8 cellular contexts compared by ENCODE assay signal in the genomic region with DNA sequence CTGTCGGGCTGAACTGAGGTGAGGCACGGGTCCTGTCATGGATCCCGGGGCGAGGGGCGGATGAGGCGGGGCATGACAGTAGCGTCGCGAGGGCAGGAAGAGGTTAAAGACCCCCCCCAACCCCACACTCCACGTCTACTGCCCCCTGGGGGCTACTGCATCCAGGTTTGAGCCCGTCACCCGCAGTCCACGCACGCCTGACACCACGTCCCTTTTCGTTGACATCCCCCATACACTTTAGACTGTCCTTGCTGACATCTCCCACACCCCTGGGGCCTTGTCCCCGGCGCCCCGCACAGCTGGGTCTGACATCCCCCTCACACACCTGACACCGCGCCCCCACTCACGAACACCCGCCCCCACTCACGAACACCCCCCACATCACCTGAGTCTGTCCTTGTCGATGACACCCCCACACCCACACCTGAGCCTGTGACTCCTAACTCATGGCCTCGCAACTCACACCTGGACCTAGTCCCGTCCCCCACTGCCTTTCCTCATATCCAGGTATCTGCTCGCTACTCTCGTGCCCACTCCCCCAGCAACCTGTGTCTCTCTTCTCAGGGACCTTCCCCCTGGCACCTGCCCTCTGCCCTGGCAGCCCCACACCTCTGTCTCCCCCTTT. TPM values are rescaled to one million over a fixed set of nuclear protein-coding genes. Genes with fewer than 3 reads are reported as not detected.
DNase-seq lines count a peak whose midpoint lies in the region; ATAC-seq, FAIRE-seq and TF ChIP-seq lines count a peak whose summit lies in the region.

No MANE protein-coding gene starts in this region.

- intact Hi-C loops in sciatic nerve (cut with DNase I) = no loop called here

- H3K36me3 ChIP-seq in muscle layer of colon (ENCODE audit: insufficient read depth, low read length) = no peaks in the 10 kb centered on the region

- peak overlapping the region; percentile 68 for H3K9ac ChIP-seq in muscle layer of colon (ENCODE audit: low read length)

- DNase-seq in A549 (ENCODE audit: low read depth in 1 of 2, low spot score in 1 of 2) (peak; percentile 19 to 56), NCI-H82 (lab: John Stamatoyannopoulos, UW) (peak; percentile 92), choroid plexus epithelial cell (ENCODE audit: low read depth) (no peak), sciatic nerve (ENCODE audit: low spot score) (no peak), ACHN (no peak), RCC 7860 (ENCODE audit: low spot score) (no peak)

- H3K4me2 ChIP-seq in A549 = peak overlapping the region; percentile 78

- ATAC-seq in A549 (peak in 1 of 2 experiments; percentile 54; a peak in 3 of 6 replicates), sciatic nerve (no peak)

- H3K27ac ChIP-seq in A549 (peak overlapping the region; percentile 50 to 85), muscle layer of colon (ENCODE audit: low read depth, low read length) (peak overlapping the region; percentile 52)

- H3K4me1 ChIP-seq in A549 (peaks cover 20% of the 10 kb centered on the region), muscle layer of colon (ENCODE audit: insufficient read depth, low read length) (peaks cover 16% of the 10 kb centered on the region)

- H3K9me3 ChIP-seq in A549 (no peaks in the 10 kb centered on the region), muscle layer of colon (ENCODE audit: low read length) (no peaks in the 10 kb centered on the region)

- 9% methylated on average over 16 of the region's 29 CpGs for WGBS in A549 (ENCODE audit: missing lambda C conversion rate)

- 0 out of 2 replicates have a peak, but pooled peaks have one; percentile 6 for TF ChIP-seq POLR2A in A549 (IDR thresholded peaks at IDR 0.05; ENCODE audit: low read length)

- FAIRE-seq in A549 (lab: Jason Lieb, UNC) = no peak
- FAIRE-seq in RCC 7860 (lab: Jason Lieb, UNC) = no peak

- CTCF ChIA-PET in A549 (lab: Yijun Ruan, JAX) = no interaction called here

- TF ChIP-seq RAD21 in A549 (conservative IDR thresholded peaks at IDR 0.05 in 1 of 2, IDR thresholded peaks at IDR 0.05 in 1 of 2) = no peak

- POLR2A ChIA-PET in A549 (lab: Yijun Ruan, JAX) = no interaction called here

- in situ Hi-C loops in ACHN (cut with HindIII; ENCODE audit: low pct_ligation_motif_present, low pct_unique_long_range_greater_than_20kb, low sequenced_read_pairs) = no loop called here

- H3K4me3 ChIP-seq in A549 (peak overlapping the region; percentile 60), GM12875 (ENCODE audit: low read depth, low read length) (peak overlapping the region; percentile 62), choroid plexus epithelial cell (ENCODE audit: low read depth, low read length) (peak overlapping the region; percentile 76), muscle layer of colon (ENCODE audit: low read depth in 1 of 2, low read length in 2 of 2) (peak overlapping the region; percentile 71 to 82)

- TF ChIP-seq CTCF in A549 (IDR thresholded peaks at IDR 0.05) (no peak), GM12875 (IDR thresholded peaks at IDR 0.05; ENCODE audit: borderline replicate concordance, insufficient read depth, low read depth, low read length) (peak; percentile 59), choroid plexus epithelial cell (conservative IDR thresholded peaks at IDR 0.05; ENCODE audit: low read depth, low read length) (peak; percentile 40)

- TF ChIP-seq EP300 in A549 (IDR thresholded peaks at IDR 0.05) = no peak

- no peaks in the 10 kb centered on the region for H3K27me3 ChIP-seq in muscle layer of colon (ENCODE audit: control insufficient read depth in 1 of 2, insufficient read depth in 2 of 2, low read length in 2 of 2)

TF ChIP-seq in A549, 52 proteins besides CTCF, POLR2A, EP300 and RAD21:
- TF ChIP-seq EHF (CRISPR knock-in tag; IDR thresholded peaks at IDR 0.05) (no peak), CHD2 (IDR thresholded peaks at IDR 0.05; ENCODE audit: low read length, partially characterized antibody) (no peak), CHD4 (IDR thresholded peaks at IDR 0.05; ENCODE audit: borderline replicate concordance) (no peak), HMGXB4 (CRISPR knock-in tag; IDR thresholded peaks at IDR 0.05; ENCODE audit: borderline replicate concordance) (no peak), ZSCAN20 (CRISPR knock-in tag; IDR thresholded peaks at IDR 0.05) (no peak), HOXB5 (CRISPR knock-in tag; IDR thresholded peaks at IDR 0.05) (no peak), EHMT2 (IDR thresholded peaks at IDR 0.05; ENCODE audit: low read depth) (no peak), ESRRA (IDR thresholded peaks at IDR 0.05; ENCODE audit: borderline replicate concordance, low read length) (no peak), RFX5 (IDR thresholded peaks at IDR 0.05) (no peak), CEBPB (IDR thresholded peaks at IDR 0.05) (no peak), CBX2 (IDR thresholded peaks at IDR 0.05; ENCODE audit: borderline replicate concordance, low read depth) (no peak), JUN (IDR thresholded peaks at IDR 0.05) (no peak), POLR2AphosphoS2 (conservative IDR thresholded peaks at IDR 0.05; ENCODE audit: low read length) (no peak), TP53 (CRISPR knock-in tag; IDR thresholded peaks at IDR 0.05) (no peak), E2F6 (IDR thresholded peaks at IDR 0.05; ENCODE audit: borderline replicate concordance, low read depth) (no peak), CBX8 (IDR thresholded peaks at IDR 0.05) (no peak), BHLHE40 (IDR thresholded peaks at IDR 0.05; ENCODE audit: low read depth, low read length) (no peak)

RNA-seq across cellular contexts. Expression of gene SLC25A42, which starts 0.4 kb away (rescaled TPM):
- polyA plus RNA-seq in A549 (2011; rRNA removed) = 0.85 and 0.92 TPM in 2 replicates
- 1.3 and 1.8 TPM in 2 replicates for polyA plus RNA-seq in A549 (2012; cell fraction: cytosol; rRNA removed)
- 4.5 and 4.8 TPM in 2 replicates for polyA plus RNA-seq in A549 (2012; cell fraction: nucleus; rRNA removed)
- polyA plus RNA-seq in A549 (2017; fragmentation: RNase III; extraction: RNeasy Plus Mini Kit Qiagen cat#74134 plus additional on column Dnase treatment) = 1.3 to 1.7 TPM (median 1.6 TPM) in 3 replicates
- polyA minus RNA-seq in A549 (2011; rRNA and poly(A)+ RNA removed) = 0.78 and 1.9 TPM in 2 replicates
- total RNA-seq in sciatic nerve = 14.8 TPM

RNA-seq across cellular contexts. Expression of gene ARMC6, which starts 30.8 kb away (rescaled TPM):
- polyA plus RNA-seq in A549 (2011; rRNA removed) (18.2 and 18.4 TPM in 2 replicates), A549 (2017; fragmentation: RNase III; extraction: RNeasy Plus Mini Kit Qiagen cat#74134 plus additional on column Dnase treatment) (27.2 to 27.6 TPM (median 27.5 TPM) in 3 replicates)
- polyA plus RNA-seq in A549 (2012; cell fraction: cytosol; rRNA removed) = 45.1 and 50.4 TPM in 2 replicates
- polyA plus RNA-seq in A549 (2012; cell fraction: nucleus; rRNA removed) = 56.6 and 76.6 TPM in 2 replicates
- polyA minus RNA-seq in A549 (2011; rRNA and poly(A)+ RNA removed) = 22.9 and 36.1 TPM in 2 replicates
- total RNA-seq in sciatic nerve = 12.3 TPM

RNA-seq across cellular contexts. Expression of gene SUGP2, which starts 30.9 kb away (rescaled TPM):
- polyA plus RNA-seq in A549 (2011; rRNA removed) (39.3 and 42.4 TPM in 2 replicates), A549 (2017; fragmentation: RNase III; extraction: RNeasy Plus Mini Kit Qiagen cat#74134 plus additional on column Dnase treatment) (42.3 to 43.9 TPM (median 43.6 TPM) in 3 replicates)
- polyA plus RNA-seq in A549 (2012; cell fraction: cytosol; rRNA removed) = 31.8 and 35.5 TPM in 2 replicates
- 154 and 201 TPM in 2 replicates for polyA plus RNA-seq in A549 (2012; cell fraction: nucleus; rRNA removed)
- 19.3 and 21.0 TPM in 2 replicates for polyA minus RNA-seq in A549 (2011; rRNA and poly(A)+ RNA removed)
- 87.7 TPM for total RNA-seq in sciatic nerve

Comparison
In these comparisons a context has a peak if more than half of its experiments do, and no peak if none do; other contexts are left out.
1. DNase-seq: peak in A549 (2 of 2) and NCI-H82 (single experiment); none in choroid plexus epithelial cell (single experiment), sciatic nerve (single experiment), ACHN (single experiment) and RCC 7860 (single experiment).
2. Peak in every context shown above with its lines, with median percentiles within 50 percentile points of each other: H3K4me3 ChIP-seq.